Comparison of ENCODE assay signal across 1 cellular context in the genomic region with DNA sequence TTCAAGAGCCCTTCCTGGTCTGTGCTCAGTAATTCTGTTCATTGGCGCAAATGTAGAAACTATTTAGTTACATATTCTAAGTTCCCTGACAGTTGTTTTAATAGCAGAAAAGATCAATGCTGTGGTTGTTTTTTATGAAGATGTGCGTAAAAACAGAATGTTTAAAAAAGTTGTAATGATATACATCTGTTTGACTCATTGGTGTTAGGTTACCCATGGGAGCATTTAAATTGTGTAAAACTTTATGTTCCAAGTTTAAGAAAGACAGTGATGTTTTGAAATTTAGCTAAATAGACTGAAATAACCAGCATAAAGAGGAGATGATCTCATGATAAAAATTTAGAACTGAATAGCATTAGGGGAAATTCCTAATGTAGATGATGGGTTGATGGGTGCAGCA.
TF ChIP-seq lines count a peak whose summit lies in the region.

No MANE protein-coding gene starts in this region.

TF ChIP-seq in IMR-90, 13 proteins besides CTCF, POLR2A, EP300 and RAD21:
- TF ChIP-seq MAFK (IDR thresholded peaks at IDR 0.05; ENCODE audit: low read depth, low read length) (no peak), FOS (IDR thresholded peaks at IDR 0.05; ENCODE audit: low read depth, low read length) (peak; percentile 4; the same call in 1 of the 2 replicates)
TF ChIP-seq in IMR-90: peak in this region for 1.
